20 cellular contexts compared by ENCODE assay signal in the genomic region with DNA sequence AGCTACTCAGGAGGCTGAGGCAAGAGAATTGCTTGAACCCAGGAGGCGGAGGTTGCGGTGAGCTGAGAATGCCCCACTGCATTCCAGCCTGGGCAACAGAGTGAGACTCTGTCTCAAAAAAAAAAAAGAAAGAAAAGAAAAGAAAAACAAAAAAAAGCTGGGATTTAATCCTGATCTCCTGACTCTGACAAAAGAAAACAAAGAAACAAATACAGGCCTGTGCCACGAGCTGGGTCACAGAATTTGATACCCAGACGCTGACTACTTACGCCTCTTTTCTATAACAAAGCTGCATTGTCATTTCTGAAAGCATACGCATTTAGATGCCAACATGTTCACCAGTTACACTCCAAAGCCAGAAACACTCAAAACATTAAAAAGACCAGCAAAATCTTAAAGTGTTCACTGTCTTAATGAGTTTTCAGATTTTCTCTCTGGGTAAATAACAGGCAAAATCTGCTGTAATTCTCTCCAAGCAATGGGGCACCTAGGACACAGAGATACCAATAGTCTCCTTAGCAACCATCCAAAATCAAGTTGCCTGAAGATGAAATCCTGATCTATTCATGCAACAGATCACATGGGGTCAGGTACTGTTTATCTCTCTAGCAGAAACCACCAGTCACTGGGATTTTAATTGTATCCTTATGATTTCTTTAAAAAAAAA. TPM values are rescaled to one million over a fixed set of nuclear protein-coding genes. Genes with fewer than 3 reads are reported as not detected.
DNase-seq lines count a peak whose midpoint lies in the region; ATAC-seq and TF ChIP-seq lines count a peak whose summit lies in the region.
"Had no signal": no experiment of that assay in that cellular context is flagged by ENCODE, and none has a peak within 500 bp of the region (broad histone marks: within the 10 kb centered on the region; RNA-seq: fewer than 3 reads in every experiment).

No MANE protein-coding gene starts in this region.

- H3K9ac ChIP-seq in smooth muscle cell (ENCODE audit: low read depth): no peak overlapping the region

- peak overlapping the region; percentile 54 for H2AFZ ChIP-seq in smooth muscle cell (ENCODE audit: low read depth)

- H3K27me3 ChIP-seq in layer of hippocampus (ENCODE audit: control insufficient read depth, insufficient read depth, low read length) (no peaks in the 10 kb centered on the region), smooth muscle cell (ENCODE audit: low read depth) (no peaks in the 10 kb centered on the region)
- H3K27me3 ChIP-seq: breast epithelium, thyroid gland had no signal

- peak overlapping the region; percentile 92 for H3K27ac ChIP-seq in layer of hippocampus (ENCODE audit: low read depth, low read length)
- H3K27ac ChIP-seq in smooth muscle cell (ENCODE audit: low read depth): no peak overlapping the region
- H3K27ac ChIP-seq: 22Rv1, breast epithelium, lower lobe of right lung, thyroid gland had no signal

- no peaks in the 10 kb centered on the region for H3F3A ChIP-seq in smooth muscle cell (ENCODE audit: low read depth)

- ATAC-seq in HG02885 (IDR thresholded peaks at IDR 0.05; ENCODE audit: poor library complexity, unreplicated experiment): no peak
- ATAC-seq in left cardiac atrium: no peak
- ATAC-seq: lower lobe of right lung; naive thymus-derived CD8-positive, alpha-beta T cell; Right ventricle myocardium inferior had no signal

- H3K4me2 ChIP-seq in smooth muscle cell: no peak overlapping the region

- 88% methylated on average over 6 of the region's 6 CpGs for WGBS in smooth muscle cell (ENCODE audit: low lambda C conversion rate)

- H3K4me1 ChIP-seq in smooth muscle cell (ENCODE audit: low read depth): peaks cover 19% of the 10 kb centered on the region
- H3K4me1 ChIP-seq: breast epithelium, lower lobe of right lung, thyroid gland had no signal

- peak; percentile 4 for DNase-seq in NCI-H146 (lab: John Stamatoyannopoulos, UW)
- no peak for DNase-seq in NCI-H146 treated with DMSO at 0.1 percent for 48 hours (lab: John Stamatoyannopoulos, UW; ENCODE audit: unreplicated experiment)
- peak; percentile 64 for DNase-seq in astrocyte of the hippocampus (ENCODE audit: low read depth, low spot score)
- DNase-seq in smooth muscle cell (lab: John Stamatoyannopoulos, UW; ENCODE audit: unreplicated experiment): no peak
- DNase-seq in EL: no peak
- no peak for DNase-seq in left cardiac atrium
- DNase-seq: activated CD4-positive, alpha-beta T cell treated with anti-CD3 and anti-CD28 coated beads for 1 hour; activated naive CD4-positive, alpha-beta T cell treated with anti-CD3 and anti-CD28 coated beads, Interleukin-2, amount 10 ng/mL, durations not matched to agents 7 days and 5 days; DMS79 treated with DMSO at 0.1 percent for 48 hours; lower lobe of right lung; naive thymus-derived CD8-positive, alpha-beta T cell; NCI-H2029; stimulated activated CD4-positive, alpha-beta T cell treated with anti-CD3 and anti-CD28 coated beads, Interleukin-4, amount 100 ng/mL, for 1 hour; stimulated activated CD8-positive, alpha-beta memory T cell treated with anti-CD3 and anti-CD28 coated beads, Interleukin-4, amount 100 ng/mL, for 48 hours; thyroid gland had no signal

- H3K4me3 ChIP-seq in smooth muscle cell: no peak overlapping the region
- H3K4me3 ChIP-seq: breast epithelium, lower lobe of right lung, thyroid gland had no signal

- intact Hi-C loops in left cardiac atrium (cut with DNase I): no loop called here

- no peaks in the 10 kb centered on the region for H3K9me3 ChIP-seq in smooth muscle cell (replicated peaks; ENCODE audit: low read depth)
- H3K9me3 ChIP-seq: breast epithelium, lower lobe of right lung, thyroid gland had no signal

- no peak for TF ChIP-seq CTCF in smooth muscle cell (IDR thresholded peaks at IDR 0.05; ENCODE audit: borderline replicate concordance, insufficient read depth, poor library complexity, severe bottlenecking)

- no peaks in the 10 kb centered on the region for H4K20me1 ChIP-seq in smooth muscle cell (ENCODE audit: low read depth)

- no peaks in the 10 kb centered on the region for H3K79me2 ChIP-seq in smooth muscle cell (ENCODE audit: low read depth)

- no peaks in the 10 kb centered on the region for H3K36me3 ChIP-seq in smooth muscle cell (ENCODE audit: low read depth)
- H3K36me3 ChIP-seq: breast epithelium, lower lobe of right lung, thyroid gland had no signal

RNA-seq across cellular contexts. Expression of gene GTF2F2, which starts 18.0 kb away (rescaled TPM):
- total RNA-seq in smooth muscle cell: 25.3 and 28.1 TPM in 2 replicates
- polyA plus RNA-seq in smooth muscle cell: 11.2 and 14.6 TPM in 2 replicates
- total RNA-seq in left cardiac atrium: 10 to 100 TPM; 15.2 to 18.2 TPM

Comparison
In these comparisons a context has a peak if more than half of its experiments do, and no peak if none do; other contexts are left out.
1. DNase-seq: peak in NCI-H146 (single experiment) and astrocyte of the hippocampus (single experiment); none in NCI-H146 treated with DMSO at 0.1 percent for 48 hours (single experiment), smooth muscle cell (single experiment), EL (single experiment) and left cardiac atrium (single experiment).